ENCODE assay signal across 19 cellular contexts in genomic region chr20:48817367-48818030, GRCh38. TPM values are rescaled to one million over a fixed set of nuclear protein-coding genes. Genes with fewer than 3 reads are reported as not detected.
A peak's percentile ranks its signal among the peaks of the same experiment; 100 is the strongest.
DNase-seq lines count a peak whose midpoint lies in the region; ATAC-seq lines count a peak whose summit lies in the region.
"Had no signal": no experiment of that assay in that cellular context is flagged by ENCODE, and none has a peak within 500 bp of the region (broad histone marks: within the 10 kb centered on the region; RNA-seq: fewer than 3 reads in every experiment).

No MANE protein-coding gene starts in this region.

- peaks cover 40% of the 10 kb centered on the region for H3K36me3 Mint-ChIP-seq in stimulated activated naive CD8-positive, alpha-beta T cell treated with anti-CD3 and anti-CD28 coated beads, Interleukin-15, Interleukin-2, amounts not matched to agents 100 ng/mL and 50 ng/mL, for 24 hours (ENCODE audit: low read depth)
- H3K36me3 Mint-ChIP-seq in T-cell = no peaks in the 10 kb centered on the region

- no peaks in the 10 kb centered on the region for H3K36me3 ChIP-seq in effector memory CD4-positive, alpha-beta T cell (ENCODE audit: control insufficient read depth, insufficient read depth, low read length)
- H3K36me3 ChIP-seq: thoracic aorta had no signal

- no peaks in the 10 kb centered on the region for H3K27me3 ChIP-seq in effector memory CD4-positive, alpha-beta T cell (replicated peaks; ENCODE audit: control insufficient read depth, insufficient read depth, low read length, poor library complexity, severe bottlenecking)

- no peak for ATAC-seq in stimulated activated naive CD8-positive, alpha-beta T cell treated with anti-CD3 and anti-CD28 coated beads, Interleukin-15, Interleukin-2, amounts not matched to agents 100 U/mL and 50 U/mL, for 24 hours
- ATAC-seq in T-cell (replicated peaks in 1 of 4) (no peak), GM21619 (IDR thresholded peaks at IDR 0.05; ENCODE audit: unreplicated experiment) (no peak)
- ATAC-seq: GM23338, lower lobe of right lung had no signal

- no peaks in the 10 kb centered on the region for H3K4me1 Mint-ChIP-seq in stimulated activated naive CD8-positive, alpha-beta T cell treated with anti-CD3 and anti-CD28 coated beads, Interleukin-15, Interleukin-2, amounts not matched to agents 100 ng/mL and 50 ng/mL, for 24 hours (ENCODE audit: low read depth)
- H3K4me1 Mint-ChIP-seq in T-cell = peaks cover 0 to 77% (median 62%) of the 10 kb centered on the region in 3 donors

- peak overlapping the region; percentile 68 for H3K27ac ChIP-seq in effector memory CD4-positive, alpha-beta T cell (ENCODE audit: insufficient read depth, low read length, poor library complexity, severe bottlenecking)
- H3K27ac ChIP-seq: C4-2B, thoracic aorta, VCaP had no signal

- POLR2A ChIA-PET in T-cell (lab: Charles Lee) = no interaction called here

- H3K9me3 Mint-ChIP-seq in stimulated activated naive CD8-positive, alpha-beta T cell treated with anti-CD3 and anti-CD28 coated beads, Interleukin-15, Interleukin-2, amounts not matched to agents 100 ng/mL and 50 ng/mL, for 24 hours = no peaks in the 10 kb centered on the region
- no peaks in the 10 kb centered on the region for H3K9me3 Mint-ChIP-seq in T-cell
- H3K9me3 Mint-ChIP-seq: GM23338, nephron had no signal

- no peaks in the 10 kb centered on the region for H3K9me3 ChIP-seq in effector memory CD4-positive, alpha-beta T cell (ENCODE audit: control insufficient read depth, low read length)
- H3K9me3 ChIP-seq: lower lobe of right lung, thoracic aorta had no signal

- H3K4me3 Mint-ChIP-seq in stimulated activated naive CD8-positive, alpha-beta T cell treated with anti-CD3 and anti-CD28 coated beads, Interleukin-15, Interleukin-2, amounts not matched to agents 100 ng/mL and 50 ng/mL, for 24 hours = peak overlapping the region; percentile 61
- peak overlapping the region; percentile 94 to 96 (median 95) for H3K4me3 Mint-ChIP-seq in T-cell
- H3K4me3 Mint-ChIP-seq: GM23338, nephron had no signal

- CTCF ChIA-PET in T-cell (lab: Charles Lee) = no interaction called here

- H3K4me1 ChIP-seq in effector memory CD4-positive, alpha-beta T cell (ENCODE audit: control insufficient read depth, insufficient read depth, low read length, poor library complexity, severe bottlenecking) = peaks cover 88% of the 10 kb centered on the region

- no peaks in the 10 kb centered on the region for H3K27me3 Mint-ChIP-seq in stimulated activated naive CD8-positive, alpha-beta T cell treated with anti-CD3 and anti-CD28 coated beads, Interleukin-15, Interleukin-2, amounts not matched to agents 100 ng/mL and 50 ng/mL, for 24 hours
- no peaks in the 10 kb centered on the region for H3K27me3 Mint-ChIP-seq in T-cell

- DNase-seq in stimulated activated naive CD8-positive, alpha-beta T cell treated with anti-CD3 and anti-CD28 coated beads, Interleukin-15, Interleukin-2, amounts not matched to agents 100 U/mL and 50 U/mL, for 24 hours = no peak
- DNase-seq in T-cell (no peak), SW 1271 (lab: John Stamatoyannopoulos, UW) (no peak)
- DNase-seq in effector memory CD4-positive, alpha-beta T cell = no peak
- DNase-seq in activated effector memory CD4-positive, alpha-beta T cell treated with Interleukin-2 at 50 U/mL for 16 hours = no peak
- no peak for DNase-seq in stimulated activated CD4-positive, alpha-beta T cell treated with anti-CD3 and anti-CD28 coated beads, Interleukin-1b, Interleukin-23, amount 100 ng/mL, for 48 hours
- DNase-seq: DND-41, erythroblast, lower lobe of right lung, NCI-H2029 treated with DMSO at 0.1 percent for 48 hours, NCI-H510A treated with DMSO at 0.1 percent for 48 hours, OCI-M1 had no signal

- peak overlapping the region; percentile 94 for H3K27ac Mint-ChIP-seq in stimulated activated naive CD8-positive, alpha-beta T cell treated with anti-CD3 and anti-CD28 coated beads, Interleukin-15, Interleukin-2, amounts not matched to agents 100 ng/mL and 50 ng/mL, for 24 hours
- H3K27ac Mint-ChIP-seq in T-cell = peak overlapping the region in 1 of 2 donors; percentile 98
- H3K27ac Mint-ChIP-seq: GM23338 had no signal

- no peak overlapping the region for H3K4me3 ChIP-seq in effector memory CD4-positive, alpha-beta T cell (ENCODE audit: insufficient read depth, low read depth, low read length, poor library complexity, severe bottlenecking)
- H3K4me3 ChIP-seq: GM23338, lower lobe of right lung, thoracic aorta had no signal

RNA-seq across cellular contexts. Expression of gene PREX1, which starts 10.3 kb away (rescaled TPM):
- 100 to 1,000 TPM in 4 of 5 donors, 10 to 100 TPM in 1; 99.2 to 181 (median 137) TPM for total RNA-seq in T-cell
